In genomic region chr1:108691886-108692723, GRCh38 we compare ENCODE assay signal across 8 cellular contexts. TPM values are rescaled to one million over a fixed set of nuclear protein-coding genes. Genes with fewer than 3 reads are reported as not detected.
DNase-seq lines count a peak whose midpoint lies in the region; ATAC-seq and TF ChIP-seq lines count a peak whose summit lies in the region.

Gene PRPF38B, plus strand, starts transcription at chr1:108692310. Its CDS starts 282 bp downstream, at chr1:108692592.

- peak; percentile 96 to 98 for ATAC-seq in natural killer cell treated with Interleukin-12 subunit alpha and Interleukin-12 subunit beta and Interleukin-15 and Interleukin-18, amount 100 ng/mL, for 72 hours
- ATAC-seq in stimulated activated naive CD8-positive, alpha-beta T cell treated with anti-CD3 and anti-CD28 coated beads, Interleukin-15, Interleukin-2, amounts not matched to agents 100 U/mL and 50 U/mL, for 24 hours = peak; percentile 94

- CTCF ChIA-PET in RWPE1 (lab: Yijun Ruan, JAX) = interaction anchor here (0.6 to 1.1 kb wide), 2 partner anchors 74 to 179 kb away, joined by 3 read pairs; no protein-coding TSS in a partner anchor

- H3K9me3 Mint-ChIP-seq in activated T-helper 2 cell treated with anti-CD3 and anti-CD28 coated beads, Interferon-gamma antibody, Interleukin-2, Interleukin-4, amounts not matched to agents 10 μg/mL and 5 μg/mL and 100 μg/mL, durations not matched to agents 14 hours and 24 hours and 36 hours = no peaks in the 10 kb centered on the region
- no peaks in the 10 kb centered on the region for H3K9me3 Mint-ChIP-seq in natural killer cell treated with Interleukin-12 subunit alpha and Interleukin-12 subunit beta and Interleukin-15 and Interleukin-18, amount 100 ng/mL, for 72 hours

- H3K27ac ChIP-seq in DOHH2 (ENCODE audit: low read depth, low read length) (peak within 1 kb of the TSS; percentile 90), GM23248 (peak within 1 kb of the TSS; percentile 89), RWPE1 (peak within 1 kb of the TSS; percentile 94)

- peak within 1 kb of the TSS; percentile 98 for H3K4me3 ChIP-seq in DOHH2 (ENCODE audit: low read length)
- peak within 1 kb of the TSS; percentile 92 for H3K4me3 ChIP-seq in GM23248

- H3K36me3 ChIP-seq in DOHH2 (ENCODE audit: control insufficient read depth, low read length) (peaks cover 51% of the 10 kb centered on the region), GM23248 (ENCODE audit: low read depth) (peaks cover 18% of the 10 kb centered on the region)

- H3K27me3 ChIP-seq in DOHH2 (ENCODE audit: control insufficient read depth, low read length) = no peaks in the 10 kb centered on the region
- H3K27me3 ChIP-seq in GM23248 (replicated peaks; ENCODE audit: insufficient read depth) = no peaks in the 10 kb centered on the region

- H3K36me3 Mint-ChIP-seq in activated T-helper 2 cell treated with anti-CD3 and anti-CD28 coated beads, Interferon-gamma antibody, Interleukin-2, Interleukin-4, amounts not matched to agents 10 μg/mL and 5 μg/mL and 100 μg/mL, durations not matched to agents 14 hours and 24 hours and 36 hours (ENCODE audit: low read depth) = peaks cover 43% of the 10 kb centered on the region
- H3K36me3 Mint-ChIP-seq in natural killer cell treated with Interleukin-12 subunit alpha and Interleukin-12 subunit beta and Interleukin-15 and Interleukin-18, amount 100 ng/mL, for 72 hours = peaks cover 30% of the 10 kb centered on the region

- peaks cover 30% of the 10 kb centered on the region for H3K4me1 Mint-ChIP-seq in activated T-helper 2 cell treated with anti-CD3 and anti-CD28 coated beads, Interferon-gamma antibody, Interleukin-2, Interleukin-4, amounts not matched to agents 10 μg/mL and 5 μg/mL and 100 μg/mL, durations not matched to agents 14 hours and 24 hours and 36 hours (ENCODE audit: low read depth)
- peaks cover 31 to 42% of the 10 kb centered on the region in 2 donors for H3K4me1 Mint-ChIP-seq in natural killer cell treated with Interleukin-12 subunit alpha and Interleukin-12 subunit beta and Interleukin-15 and Interleukin-18, amount 100 ng/mL, for 72 hours (ENCODE audit: low read depth in 2 of 2)

- H2AFZ ChIP-seq in GM23248 = peak within 1 kb of the TSS; percentile 97

- peak within 1 kb of the TSS; percentile 87 for H3K9ac ChIP-seq in GM23248

- peaks cover 14% of the 10 kb centered on the region for H3F3A ChIP-seq in DOHH2 (ENCODE audit: control insufficient read depth, insufficient read depth)
- H3F3A ChIP-seq in GM23248 (ENCODE audit: insufficient read depth) = 0 out of 2 replicates have a peak, but pooled peaks cover 5% of the 10 kb centered on the region

- POLR2A ChIA-PET in RWPE1 (lab: Yijun Ruan, JAX; ENCODE audit: low non-redundant PET) = interaction anchor here (0.6 to 1.8 kb wide), 2 partner anchors 53 to 55 kb away, joined by 3 to 7 read pairs; partner anchors contain the start of gene STXBP3

- TF ChIP-seq CTCF in DOHH2 (IDR thresholded peaks at IDR 0.05; ENCODE audit: low read depth, low read length, poor library complexity, severe bottlenecking) (no peak), RWPE1 (conservative IDR thresholded peaks at IDR 0.05; ENCODE audit: low read depth) (no peak)

- H3K27me3 Mint-ChIP-seq in activated T-helper 2 cell treated with anti-CD3 and anti-CD28 coated beads, Interferon-gamma antibody, Interleukin-2, Interleukin-4, amounts not matched to agents 10 μg/mL and 5 μg/mL and 100 μg/mL, durations not matched to agents 14 hours and 24 hours and 36 hours (ENCODE audit: low read depth) = peaks cover 5% of the 10 kb centered on the region
- H3K27me3 Mint-ChIP-seq in natural killer cell treated with Interleukin-12 subunit alpha and Interleukin-12 subunit beta and Interleukin-15 and Interleukin-18, amount 100 ng/mL, for 72 hours = no peaks in the 10 kb centered on the region

- in situ Hi-C loops in GM23248 (cut with MboI) = no loop called here

- H4K20me1 ChIP-seq in DOHH2 (ENCODE audit: control insufficient read depth, insufficient read depth, low read depth, low read length) = peaks cover 23% of the 10 kb centered on the region
- peaks cover 5% of the 10 kb centered on the region; the same call in 1 of the 2 replicates for H4K20me1 ChIP-seq in GM23248 (ENCODE audit: insufficient read depth)

- H3K4me2 ChIP-seq in DOHH2 (ENCODE audit: low read length) (peak within 1 kb of the TSS; percentile 80), GM23248 (ENCODE audit: unreplicated experiment) (peak within 1 kb of the TSS; percentile 98)

- peaks cover 67% of the 10 kb centered on the region for H3K79me2 ChIP-seq in DOHH2 (ENCODE audit: control insufficient read depth, low read length)
- peaks cover 62% of the 10 kb centered on the region for H3K79me2 ChIP-seq in GM23248 (ENCODE audit: insufficient read depth)

- peak within 1 kb of the TSS; percentile 99 for H3K27ac Mint-ChIP-seq in activated T-helper 2 cell treated with anti-CD3 and anti-CD28 coated beads, Interferon-gamma antibody, Interleukin-2, Interleukin-4, amounts not matched to agents 10 μg/mL and 5 μg/mL and 100 μg/mL, durations not matched to agents 14 hours and 24 hours and 36 hours
- H3K27ac Mint-ChIP-seq in natural killer cell treated with Interleukin-12 subunit alpha and Interleukin-12 subunit beta and Interleukin-15 and Interleukin-18, amount 100 ng/mL, for 72 hours = peak within 1 kb of the TSS; percentile 96 to 99

- intact Hi-C loops in activated T-helper 2 cell treated with anti-CD3 and anti-CD28 coated beads, Interferon-gamma antibody, Interleukin-2, Interleukin-4, amounts not matched to agents 10 μg/mL and 5 μg/mL and 100 μg/mL, durations not matched to agents 14 hours and 24 hours and 36 hours (cut with micrococcal nuclease) = loop anchor here (1.0 to 10.0 kb wide), 11 partner anchors 12 to 480 kb away; partner anchors contain the start of genes CLCC1, ELAPOR1, GPSM2 and HENMT1

- H3K4me1 ChIP-seq in DOHH2 (ENCODE audit: control insufficient read depth, low read length) (peaks cover 30% of the 10 kb centered on the region), GM23248 (ENCODE audit: insufficient read depth) (peaks cover 19% of the 10 kb centered on the region)

- peak within 1 kb of the TSS; percentile 98 for H3K4me3 Mint-ChIP-seq in activated T-helper 2 cell treated with anti-CD3 and anti-CD28 coated beads, Interferon-gamma antibody, Interleukin-2, Interleukin-4, amounts not matched to agents 10 μg/mL and 5 μg/mL and 100 μg/mL, durations not matched to agents 14 hours and 24 hours and 36 hours (ENCODE audit: low read depth)
- H3K4me3 Mint-ChIP-seq in natural killer cell treated with Interleukin-12 subunit alpha and Interleukin-12 subunit beta and Interleukin-15 and Interleukin-18, amount 100 ng/mL, for 72 hours = peak within 1 kb of the TSS; percentile 93

- H3K9me3 ChIP-seq in DOHH2 (ENCODE audit: control insufficient read depth, insufficient read depth, low read length) (no peaks in the 10 kb centered on the region), GM23248 (ENCODE audit: low read depth) (no peaks in the 10 kb centered on the region)

- DNase-seq in GM23248 (peak; percentile 98), Kasumi-1 (lab: John Stamatoyannopoulos, UW) (peak; percentile 91 to 94), RWPE1 (ENCODE audit: low spot score) (peak; percentile 96), fibroblast of peridontal ligament (ENCODE audit: extremely low read depth) (peak; percentile 88)
- peak; percentile 93 for DNase-seq in activated T-helper 2 cell treated with anti-CD3 and anti-CD28 coated beads, Interferon-gamma antibody, Interleukin-2, Interleukin-4, amounts not matched to agents 10 μg/mL and 5 μg/mL and 100 μg/mL, durations not matched to agents 14 hours and 24 hours and 36 hours (ENCODE audit: low spot score)
- DNase-seq in natural killer cell treated with Interleukin-12 subunit alpha and Interleukin-12 subunit beta and Interleukin-15 and Interleukin-18, amount 100 ng/mL, for 72 hours (ENCODE audit: low spot score) = peak; percentile 94
- peak; percentile 94 for DNase-seq in stimulated activated naive CD8-positive, alpha-beta T cell treated with anti-CD3 and anti-CD28 coated beads, Interleukin-15, Interleukin-2, amounts not matched to agents 100 U/mL and 50 U/mL, for 24 hours

- WGBS in GM23248 (ENCODE audit: low coverage in 1 of 2, low lambda C conversion rate in 2 of 2, missing lambda C conversion rate in 2 of 2), 2 experiments = 1% methylated on average over 47 to 60 of the region's 60 CpGs

- no peaks in the 10 kb centered on the region for H3K9me2 ChIP-seq in DOHH2 (replicated peaks; ENCODE audit: control insufficient read depth, low read length)
- no peaks in the 10 kb centered on the region for H3K9me2 ChIP-seq in GM23248 (ENCODE audit: insufficient read depth)

RNA-seq across cellular contexts. Expression of gene PRPF38B, which starts in this region (rescaled TPM):
- total RNA-seq in GM23248 (2014; rRNA removed; shearing (Covaris generic)) = 9.7 and 10.9 TPM in 2 replicates
- 21.3 and 25.6 TPM in 2 replicates for polyA plus RNA-seq in GM23248 (2016; fragmentation: Nextera tagmentation; extraction: Ambion mirVana)
- total RNA-seq in activated T-helper 2 cell treated with anti-CD3 and anti-CD28 coated beads, Interferon-gamma antibody, Interleukin-2, Interleukin-4, amounts not matched to agents 10 μg/mL and 5 μg/mL and 100 μg/mL, durations not matched to agents 14 hours and 24 hours and 36 hours = 86.7 and 88.5 TPM in 2 replicates
- total RNA-seq in natural killer cell treated with Interleukin-12 subunit alpha and Interleukin-12 subunit beta and Interleukin-15 and Interleukin-18, amount 100 ng/mL, for 72 hours = 100 to 1,000 TPM in 1 of 2 donors, 10 to 100 TPM in 1; 76.3 to 104 TPM

Comparison
In these comparisons a context has a peak if more than half of its experiments do, and no peak if none do; other contexts are left out.
1. Peak in every context shown above with its lines: DNase-seq, ATAC-seq, H3K4me3 ChIP-seq and H3K27ac ChIP-seq.